Comparison of ENCODE assay signal across 8 cellular contexts in the genomic region with DNA sequence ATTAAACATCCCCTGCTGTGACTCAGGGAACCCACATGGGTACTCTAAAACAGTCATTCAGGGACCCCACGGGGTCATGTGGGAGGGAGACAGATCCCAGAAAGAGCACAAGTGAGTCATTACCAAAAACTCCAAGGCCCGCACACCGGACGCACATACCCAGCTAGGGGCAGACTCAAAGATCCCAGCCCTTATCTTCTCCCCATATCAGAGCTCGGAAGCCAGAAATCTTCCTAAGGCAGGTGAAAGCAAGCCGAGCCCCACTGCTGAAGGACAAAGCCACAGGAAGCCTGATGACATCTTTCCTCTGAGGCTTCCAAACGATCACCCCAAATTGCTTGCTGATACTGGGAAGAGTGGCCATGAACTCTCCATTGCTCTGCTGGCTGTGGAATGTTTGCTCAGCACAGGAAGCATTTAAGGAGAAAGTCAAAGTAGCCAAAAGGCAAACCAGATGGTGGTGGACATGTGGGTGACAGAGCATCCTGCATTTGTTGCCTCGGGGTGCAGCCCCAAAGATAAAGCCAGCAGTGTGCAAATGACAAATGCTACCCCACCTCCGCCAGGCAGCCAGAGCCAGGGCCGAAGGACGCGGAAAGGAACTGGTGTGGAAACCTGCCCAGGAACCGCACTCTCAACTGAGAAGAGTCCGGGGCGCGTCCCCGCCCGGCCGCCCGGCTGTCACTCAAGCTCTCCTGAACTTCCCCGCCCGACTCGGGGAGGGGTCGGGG. TPM values are rescaled to one million over a fixed set of nuclear protein-coding genes. Genes with fewer than 3 reads are reported as not detected.
DNase-seq lines count a peak whose midpoint lies in the region; ATAC-seq and TF ChIP-seq lines count a peak whose summit lies in the region.

No MANE protein-coding gene starts in this region.

- H3K4me1 ChIP-seq in adrenal gland (replicated peaks in 1 of 2) (peaks cover 12 to 30% of the 10 kb centered on the region in 2 donors), heart right ventricle (peaks cover 0 to 38% (median 31%) of the 10 kb centered on the region in 9 donors)

- H3K27ac ChIP-seq in adrenal gland: peak overlapping the region; percentile 83 to 99 (median 97)
- H3K27ac ChIP-seq in heart right ventricle: peak overlapping the region; percentile 84 to 100 (median 96)

- WGBS in adrenal gland, 4 donors: 0 to 1% (median 1%) methylated on average over 11 to 24 of the region's 24 CpGs
- 1% methylated on average over 24 of the region's 24 CpGs for WGBS in heart right ventricle, 2 donors

- TF ChIP-seq CTCF in adrenal gland (IDR thresholded peaks at IDR 0.05) (peak in 1 of 6 experiments; percentile 1), heart right ventricle (IDR thresholded peaks at IDR 0.05) (no peak), progenitor cell of endocrine pancreas (IDR thresholded peaks at IDR 0.05; ENCODE audit: unreplicated experiment) (no peak)

- peak overlapping the region; percentile 93 to 99 (median 96) for H3K27ac Mint-ChIP-seq in IgD-negative memory B cell
- H3K27ac Mint-ChIP-seq in progenitor cell of endocrine pancreas: peak overlapping the region; percentile 97

- H3K36me3 Mint-ChIP-seq in IgD-negative memory B cell: no peaks in the 10 kb centered on the region
- H3K36me3 Mint-ChIP-seq in progenitor cell of endocrine pancreas (ENCODE audit: insufficient read depth): peaks cover 3% of the 10 kb centered on the region

- peak overlapping the region; percentile 32 to 86 (median 48) for H3K4me3 ChIP-seq in adrenal gland
- H3K4me3 ChIP-seq in heart right ventricle: peak overlapping the region; percentile 56 to 87 (median 68)

- H3K27me3 ChIP-seq in adrenal gland (no peaks in the 10 kb centered on the region), heart right ventricle (no peaks in the 10 kb centered on the region)

- H3K4me3 Mint-ChIP-seq in IgD-negative memory B cell: peak overlapping the region; percentile 94 to 100 (median 96)
- H3K4me3 Mint-ChIP-seq in progenitor cell of endocrine pancreas (ENCODE audit: low read depth): peak overlapping the region; percentile 91

- DNase-seq in EL: peak; percentile 98
- peak; percentile 86 for DNase-seq in SW480 (ENCODE audit: low spot score)
- peak; percentile 74 to 93 (median 89) for DNase-seq in adrenal gland
- peak; percentile 74 to 77 for DNase-seq in heart right ventricle
- no peak for DNase-seq in progenitor cell of endocrine pancreas (ENCODE audit: low spot score, unreplicated experiment)
- peak; percentile 70 for DNase-seq in ureter (ENCODE audit: low spot score)

- peak; percentile 46 to 87 for TF ChIP-seq POLR2A in adrenal gland (IDR thresholded peaks at IDR 0.05)

- H3K9me3 ChIP-seq in adrenal gland (replicated peaks in 1 of 3): no peaks in the 10 kb centered on the region
- H3K9me3 ChIP-seq in heart right ventricle: no peaks in the 10 kb centered on the region

- H3K27me3 Mint-ChIP-seq in IgD-negative memory B cell: no peaks in the 10 kb centered on the region
- no peaks in the 10 kb centered on the region for H3K27me3 Mint-ChIP-seq in progenitor cell of endocrine pancreas

- H3K4me1 Mint-ChIP-seq in IgD-negative memory B cell: peaks cover 19 to 22% (median 21%) of the 10 kb centered on the region in 3 donors
- peaks cover 17% of the 10 kb centered on the region for H3K4me1 Mint-ChIP-seq in progenitor cell of endocrine pancreas (ENCODE audit: low read depth)

- peak; percentile 42 for ATAC-seq in GM21619 (IDR thresholded peaks at IDR 0.05; ENCODE audit: unreplicated experiment)
- peak; percentile 18 to 54 (median 52) for ATAC-seq in heart right ventricle

- intact Hi-C loops in adrenal gland (cut with DNase I) (no loop called here), heart right ventricle (cut with DNase I) (loop anchor here in 4 of 10 donors (1.0 to 2.0 kb wide), 2 partner anchors 16 to 18 kb away; a partner anchor contains a TSS)

- peaks cover 0 to 15% of the 10 kb centered on the region in 2 donors for H3K36me3 ChIP-seq in adrenal gland (replicated peaks in 1 of 2)
- peaks cover 0 to 22% (median 13%) of the 10 kb centered on the region in 9 donors for H3K36me3 ChIP-seq in heart right ventricle

- H3K9me3 Mint-ChIP-seq in IgD-negative memory B cell: no peaks in the 10 kb centered on the region
- no peaks in the 10 kb centered on the region for H3K9me3 Mint-ChIP-seq in progenitor cell of endocrine pancreas (ENCODE audit: low read depth)

RNA-seq across cellular contexts. Expression of a gene that starts 0.8 kb away (rescaled TPM):
- polyA plus RNA-seq in IgD-negative memory B cell (11.3 TPM), adrenal gland (100 to 1,000 TPM in 1 of 3 donors, 10 to 100 TPM in 2; 39.0 to 105 (median 88.6) TPM), heart right ventricle (10 to 100 TPM; 43.4 to 87.5 TPM)
- total RNA-seq in adrenal gland (100 to 1,000 TPM in 5 of 8 donors, 10 to 100 TPM in 3; 72.1 to 130 (median 103) TPM), heart right ventricle (10 to 100 TPM; 62.8 to 78.1 (median 71.4) TPM), progenitor cell of endocrine pancreas (87.4 and 88.5 TPM in 2 replicates), ureter (67.4 TPM)

RNA-seq across cellular contexts. Expression of a gene that starts 6.5 kb away (rescaled TPM):
- polyA plus RNA-seq in IgD-negative memory B cell (1.4 TPM), adrenal gland (10 to 100 TPM in 2 of 3 donors, 1 to 10 TPM in 1; 4.1 to 50.0 (median 21.8) TPM), heart right ventricle (10 to 100 TPM in 1 of 2 donors, under 1 TPM in 1; 0.83 to 25.4 TPM)
- total RNA-seq in adrenal gland (10 to 100 TPM in 1 of 8 donors, 1 to 10 TPM in 7; 1.2 to 29.3 (median 4.9) TPM), heart right ventricle (1 to 10 TPM; 1.5 to 4.4 (median 2.9) TPM), progenitor cell of endocrine pancreas (15.9 and 17.4 TPM in 2 replicates), ureter (9.2 TPM)

RNA-seq across cellular contexts. Expression of a gene that starts 17.2 kb away (rescaled TPM):
- polyA plus RNA-seq in IgD-negative memory B cell (373 TPM), adrenal gland (1,000 to 10,000 TPM in 2 of 3 donors, 100 to 1,000 TPM in 1; 198 to 1,683 (median 1,036) TPM), heart right ventricle (1,000 to 10,000 TPM; 1,705 to 5,403 TPM)
- total RNA-seq in adrenal gland (1,000 to 10,000 TPM in 1 of 8 donors, 100 to 1,000 TPM in 7; 334 to 1,355 (median 387) TPM), heart right ventricle (1,000 to 10,000 TPM in 9 of 10 donors, 100 to 1,000 TPM in 1; 886 to 1,398 (median 1,288) TPM), progenitor cell of endocrine pancreas (157 and 161 TPM in 2 replicates), ureter (254 TPM)

RNA-seq across cellular contexts. Expression of a gene that starts 50.3 kb away (rescaled TPM):
- 4.6 TPM for polyA plus RNA-seq in IgD-negative memory B cell
- total RNA-seq in adrenal gland: 1 to 10 TPM; 1.1 to 8.1 (median 2.5) TPM
- polyA plus RNA-seq in adrenal gland: 1 to 10 TPM in 2 of 3 donors, under 1 TPM in 1; 0.62 to 8.3 (median 5.9) TPM
- total RNA-seq in heart right ventricle: 1 to 10 TPM in 3 of 10 donors, under 1 TPM in 7; 0.42 to 8.7 (median 0.67) TPM
- 1 to 10 TPM in 1 of 2 donors, under 1 TPM in 1; 0.61 to 1.3 TPM for polyA plus RNA-seq in heart right ventricle
- 2.6 and 3.8 TPM in 2 replicates for total RNA-seq in progenitor cell of endocrine pancreas
- total RNA-seq in ureter: 5.2 TPM
